ENCODE assay signal across 8 cellular contexts in genomic region chr10:132637477-132638129, GRCh38.
DNase-seq lines count a peak whose midpoint lies in the region; ATAC-seq and TF ChIP-seq lines count a peak whose summit lies in the region.

No MANE protein-coding gene starts in this region.

- no peak overlapping the region for H3K9ac ChIP-seq in rectal smooth muscle tissue (ENCODE audit: low read length)

- H3K9me3 ChIP-seq in ascending aorta, result no peaks in the 10 kb centered on the region

- DNase-seq in COLO668 (lab: John Stamatoyannopoulos, UW; ENCODE audit: unreplicated experiment), result peak; percentile 3
- peak; percentile 74 for DNase-seq in GM19238 (ENCODE audit: insufficient read length, low spot score)
- DNase-seq in NCI-H2227 treated with DMSO at 0.1 percent for 48 hours (lab: John Stamatoyannopoulos, UW), result peak; percentile 50
- peak in 1 of 2 donors; percentile 62 for DNase-seq in ascending aorta (ENCODE audit: low spot score in 2 of 2)
- no peak for DNase-seq in left cardiac atrium
- DNase-seq in NCI-H2196 treated with DMSO at 0.1 percent for 48 hours (lab: John Stamatoyannopoulos, UW; ENCODE audit: unreplicated experiment), result no peak
- no peak for DNase-seq in NCI-H446 treated with DMSO at 0.1 percent for 48 hours (lab: John Stamatoyannopoulos, UW)

- no peak overlapping the region for H3K4me3 ChIP-seq in ascending aorta
- H3K4me3 ChIP-seq in rectal smooth muscle tissue (ENCODE audit: low read length), result peak overlapping the region; percentile 17

- H3K4me1 ChIP-seq in ascending aorta, result peaks cover 15 to 38% of the 10 kb centered on the region in 2 donors
- H3K4me1 ChIP-seq in rectal smooth muscle tissue (ENCODE audit: control insufficient read depth, insufficient read depth, low read length), result peaks cover 55% of the 10 kb centered on the region

- H3K36me3 ChIP-seq in ascending aorta (no peaks in the 10 kb centered on the region), rectal smooth muscle tissue (ENCODE audit: control insufficient read depth, insufficient read depth, low read length) (no peaks in the 10 kb centered on the region)

- intact Hi-C loops in ascending aorta (cut with DNase I) (loop anchor here (1.0 kb wide), 3 partner anchors 100 to 179 kb away; partner anchors contain the start of gene INPP5A), left cardiac atrium (cut with DNase I) (loop anchor here (1.0 to 10.0 kb wide), 5 partner anchors 63 to 179 kb away; partner anchors contain the start of gene INPP5A (in 1 of the 2))

- H3K27ac ChIP-seq in ascending aorta (peak overlapping the region; percentile 45 to 50), rectal smooth muscle tissue (ENCODE audit: low read depth, low read length) (no peak overlapping the region)

- TF ChIP-seq CTCF in ascending aorta (IDR thresholded peaks at IDR 0.05), result peak; percentile 62 to 81 (median 68)

- peak; percentile 60 to 69 for ATAC-seq in left cardiac atrium

- H3K27me3 ChIP-seq in ascending aorta (no peaks in the 10 kb centered on the region), rectal smooth muscle tissue (ENCODE audit: control insufficient read depth, insufficient read depth, low read length) (no peaks in the 10 kb centered on the region)

Comparison
In these comparisons a context has a peak if more than half of its experiments do, and no peak if none do; other contexts are left out.
1. DNase-seq: peak in COLO668 (single experiment), GM19238 (single experiment) and NCI-H2227 treated with DMSO at 0.1 percent for 48 hours (single experiment); none in left cardiac atrium (single experiment), NCI-H2196 treated with DMSO at 0.1 percent for 48 hours (single experiment) and NCI-H446 treated with DMSO at 0.1 percent for 48 hours (single experiment).